8 cellular contexts compared by ENCODE assay signal in the genomic region with DNA sequence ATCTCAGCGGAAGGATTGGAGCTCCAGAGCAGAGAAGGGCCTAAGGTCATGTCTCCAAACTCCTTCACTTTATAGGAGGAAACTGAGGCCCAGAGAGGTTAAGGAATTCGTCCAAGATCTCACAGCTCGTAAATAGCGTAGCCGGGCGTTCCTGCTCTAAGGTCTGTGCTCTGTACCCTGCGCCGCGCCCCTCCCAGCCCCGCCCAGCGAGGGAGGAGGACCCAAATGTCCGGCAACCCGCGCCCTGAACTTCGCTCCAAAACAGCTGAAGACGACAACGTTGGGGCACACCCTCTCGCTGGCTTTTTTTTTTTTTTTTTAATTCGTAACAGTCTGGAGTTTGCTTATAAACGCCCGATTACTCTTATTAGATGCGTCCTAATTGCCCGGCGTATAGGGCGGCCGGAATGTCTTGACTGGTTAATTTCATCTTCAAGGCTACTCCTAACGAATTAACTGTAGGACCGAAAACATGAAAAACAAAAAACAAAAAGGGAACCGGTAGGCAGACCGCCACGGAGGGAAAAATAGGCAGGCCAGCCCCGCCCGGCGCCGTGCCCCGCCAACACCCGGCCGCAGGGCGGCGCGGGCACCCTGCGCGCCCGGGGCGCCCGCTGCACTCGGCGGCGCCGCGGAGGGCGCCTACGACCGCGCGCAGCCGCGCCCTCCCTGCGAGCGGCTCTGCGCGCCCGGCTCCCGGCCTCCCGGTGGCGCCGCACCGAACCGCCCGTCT. TPM values are rescaled to one million over a fixed set of nuclear protein-coding genes. Genes with fewer than 3 reads are reported as not detected.
A peak's percentile ranks its signal among the peaks of the same experiment; 100 is the strongest.
DNase-seq lines count a peak whose midpoint lies in the region; ATAC-seq and TF ChIP-seq lines count a peak whose summit lies in the region.

No MANE protein-coding gene starts in this region.

- TF ChIP-seq POLR2A in uterus (IDR thresholded peaks at IDR 0.05): peak; percentile 32 to 75

- H3K27me3 ChIP-seq in osteoblast (ENCODE audit: insufficient read depth, low read length) (no peaks in the 10 kb centered on the region), uterus (no peaks in the 10 kb centered on the region)

- H3K27ac ChIP-seq in osteoblast (ENCODE audit: low read depth, low read length) (peak overlapping the region; percentile 96), uterus (peak overlapping the region; percentile 99 to 100)

- peak; percentile 77 for DNase-seq in DMS79 treated with DMSO at 0.1 percent for 48 hours (lab: John Stamatoyannopoulos, UW)
- DNase-seq in HuH-7 (ENCODE audit: low spot score): peak; percentile 76
- peak; percentile 68 to 74 for DNase-seq in SHP77 (lab: John Stamatoyannopoulos, UW)
- peak; percentile 85 for DNase-seq in activated naive CD4-positive, alpha-beta T cell treated with anti-CD3 and anti-CD28 coated beads for 36 hours
- peak; percentile 70 for DNase-seq in germinal center (ENCODE audit: low spot score)
- peak; percentile 93 for DNase-seq in osteoblast (ENCODE audit: insufficient read length, low spot score, missing footprints)
- peak; percentile 91 to 96 for DNase-seq in uterus

- peak overlapping the region; percentile 99 for H3K27ac Mint-ChIP-seq in activated naive CD4-positive, alpha-beta T cell treated with anti-CD3 and anti-CD28 coated beads for 36 hours

- H3K36me3 Mint-ChIP-seq in activated naive CD4-positive, alpha-beta T cell treated with anti-CD3 and anti-CD28 coated beads for 36 hours (ENCODE audit: low read depth): peaks cover 1% of the 10 kb centered on the region

- H3K4me1 Mint-ChIP-seq in activated naive CD4-positive, alpha-beta T cell treated with anti-CD3 and anti-CD28 coated beads for 36 hours (ENCODE audit: low read depth): peaks cover 28% of the 10 kb centered on the region

- TF ChIP-seq CTCF in osteoblast (IDR thresholded peaks at IDR 0.05; ENCODE audit: extremely low read depth, low read depth, low read length) (no peak), uterus (IDR thresholded peaks at IDR 0.05) (peak in 1 of 4 experiments; percentile 50)

- CTCF ChIA-PET in activated naive CD4-positive, alpha-beta T cell treated with anti-CD3 and anti-CD28 coated beads for 36 hours (lab: Charles Lee): interaction anchor here (0.6 to 1.7 kb wide), 3 partner anchors 13 to 620 kb away, joined by 3 to 6 read pairs (median 3); no protein-coding TSS in a partner anchor

- H3K4me3 Mint-ChIP-seq in activated naive CD4-positive, alpha-beta T cell treated with anti-CD3 and anti-CD28 coated beads for 36 hours: peak overlapping the region; percentile 94

- H3K4me1 ChIP-seq in osteoblast (ENCODE audit: insufficient read depth, low read length) (peaks cover 29% of the 10 kb centered on the region), uterus (no peaks in the 10 kb centered on the region)

- H3K27me3 Mint-ChIP-seq in activated naive CD4-positive, alpha-beta T cell treated with anti-CD3 and anti-CD28 coated beads for 36 hours (ENCODE audit: low read depth): no peaks in the 10 kb centered on the region

- no peaks in the 10 kb centered on the region for H3K9me3 Mint-ChIP-seq in activated naive CD4-positive, alpha-beta T cell treated with anti-CD3 and anti-CD28 coated beads for 36 hours

- peaks cover 39% of the 10 kb centered on the region for H3K79me2 ChIP-seq in osteoblast (ENCODE audit: insufficient read depth, low read length)

- peak; percentile 34 for ATAC-seq in GM21576 (IDR thresholded peaks at IDR 0.05; ENCODE audit: unreplicated experiment)

- H3K4me3 ChIP-seq in osteoblast (ENCODE audit: insufficient read depth, low read length) (peak overlapping the region; percentile 90), uterus (peak overlapping the region; percentile 71 to 95)

- no peaks in the 10 kb centered on the region for H3K9me3 ChIP-seq in osteoblast (ENCODE audit: low read depth, low read length)
- H3K9me3 ChIP-seq in uterus: no peaks in the 10 kb centered on the region

- H3K36me3 ChIP-seq in osteoblast (ENCODE audit: insufficient read depth, low read length): peaks cover 23% of the 10 kb centered on the region
- no peaks in the 10 kb centered on the region for H3K36me3 ChIP-seq in uterus

- peak overlapping the region; percentile 84 for H3K4me2 ChIP-seq in osteoblast (ENCODE audit: insufficient read depth, low read length)

- intact Hi-C loops in activated naive CD4-positive, alpha-beta T cell treated with anti-CD3 and anti-CD28 coated beads for 36 hours (cut with micrococcal nuclease): loop anchor here (1.0 to 10.0 kb wide), 18 partner anchors 18 to 1179 kb away; a partner anchor contains a TSS
- intact Hi-C loops in uterus (cut with DNase I; ENCODE audit: low total_unique reads): loop anchor here (5.0 to 10.0 kb wide), 3 partner anchors 307 to 684 kb away; a partner anchor contains a TSS

- peaks cover 26% of the 10 kb centered on the region for H4K20me1 ChIP-seq in osteoblast (ENCODE audit: insufficient read depth, low read length)

- H2AFZ ChIP-seq in osteoblast (ENCODE audit: low read length): peak overlapping the region; percentile 55

RNA-seq across cellular contexts. Expression of a gene that starts 0.9 kb away (rescaled TPM):
- 100 to 1,000 TPM; 102 to 110 TPM for total RNA-seq in activated naive CD4-positive, alpha-beta T cell treated with anti-CD3 and anti-CD28 coated beads for 36 hours
- 64.5 and 86.9 TPM in 2 replicates for total RNA-seq in osteoblast
- total RNA-seq in uterus: 100 to 1,000 TPM in 1 of 4 donors, 10 to 100 TPM in 3; 39.8 to 134 (median 58.7) TPM

Comparison
In these comparisons a context has a peak if more than half of its experiments do, and no peak if none do; other contexts are left out.
1. Peak in every context shown above with its lines: DNase-seq, ATAC-seq, H3K4me3 ChIP-seq and H3K27ac ChIP-seq.